ENCODE assay signal across 12 cellular contexts in the genomic region with DNA sequence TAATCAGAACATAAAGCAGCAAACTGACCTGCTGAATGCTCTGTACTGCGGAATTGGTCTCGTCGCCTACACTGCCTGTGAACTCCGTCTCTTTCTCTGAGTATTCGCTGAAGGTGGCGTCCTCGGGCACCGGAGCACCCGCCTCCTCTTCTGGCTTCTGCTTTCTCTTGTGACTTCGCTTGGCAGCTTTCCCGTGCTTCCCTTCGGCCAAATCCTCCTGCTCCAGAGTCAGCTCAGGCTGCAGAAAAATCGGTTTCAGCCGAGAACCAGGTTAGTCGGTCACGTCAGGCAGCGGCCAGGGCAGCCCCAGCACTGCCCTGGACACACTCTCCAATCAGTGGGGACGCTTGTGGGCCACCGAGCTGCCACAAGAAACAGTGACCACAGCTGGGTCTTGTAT. TPM values are rescaled to one million over a fixed set of nuclear protein-coding genes. Genes with fewer than 3 reads are reported as not detected.
A peak's percentile ranks its signal among the peaks of the same experiment; 100 is the strongest.
DNase-seq lines count a peak whose midpoint lies in the region; ATAC-seq and TF ChIP-seq lines count a peak whose summit lies in the region.
"Had no signal": no experiment of that assay in that cellular context is flagged by ENCODE, and none has a peak within 500 bp of the region (broad histone marks: within the 10 kb centered on the region; RNA-seq: fewer than 3 reads in every experiment).

No MANE protein-coding gene starts in this region.

- intact Hi-C loops in Right ventricle myocardium superior (cut with DNase I) (no loop called here), psoas muscle (cut with DNase I) (no loop called here)

- peak; percentile 85 for ATAC-seq in Right ventricle myocardium superior (ENCODE audit: poor library complexity)
- ATAC-seq in psoas muscle, result peak; percentile 69 to 90 (median 69)
- ATAC-seq in T-helper 17 cell, result no peak

- H3K4me1 ChIP-seq in psoas muscle, result peaks cover 12% of the 10 kb centered on the region
- H3K4me1 ChIP-seq in osteoblast (ENCODE audit: insufficient read depth, low read length), result no peaks in the 10 kb centered on the region

- H3K4me1 Mint-ChIP-seq in T-helper 17 cell, result peaks cover 2% of the 10 kb centered on the region

- in situ Hi-C loops in ACHN (cut with HindIII; ENCODE audit: low pct_ligation_motif_present, low pct_unique_long_range_greater_than_20kb, low sequenced_read_pairs), result no loop called here

- H3K27ac ChIP-seq in SK-N-MC (peak overlapping the region; percentile 48), psoas muscle (no peak overlapping the region), osteoblast (ENCODE audit: low read depth, low read length) (no peak overlapping the region)

- H3K4me2 ChIP-seq in osteoblast (ENCODE audit: insufficient read depth, low read length), result no peak overlapping the region

- H3K36me3 ChIP-seq in SK-N-MC (ENCODE audit: insufficient read depth, low read length) (peaks cover 24% of the 10 kb centered on the region), psoas muscle (ENCODE audit: insufficient read depth in 1 of 2, low read depth in 1 of 2) (peaks cover 0 to 42% of the 10 kb centered on the region in 2 donors), osteoblast (ENCODE audit: insufficient read depth, low read length) (peaks cover 31% of the 10 kb centered on the region)

- TF ChIP-seq CTCF in psoas muscle (IDR thresholded peaks at IDR 0.05) (no peak), osteoblast (IDR thresholded peaks at IDR 0.05; ENCODE audit: extremely low read depth, low read depth, low read length) (no peak)

- no peak overlapping the region for H3K4me3 Mint-ChIP-seq in T-helper 17 cell

- H3K27me3 ChIP-seq in psoas muscle (ENCODE audit: insufficient read depth in 3 of 3, low read length in 2 of 3) (no peaks in the 10 kb centered on the region), osteoblast (ENCODE audit: insufficient read depth, low read length) (no peaks in the 10 kb centered on the region)

- H3K36me3 Mint-ChIP-seq in T-helper 17 cell (ENCODE audit: low read depth), result no peaks in the 10 kb centered on the region

- DNase-seq in AG20443 (ENCODE audit: low spot score) (peak; percentile 68), SK-N-MC (ENCODE audit: low read depth, low spot score) (no peak), Right ventricle myocardium superior (peak; percentile 79), psoas muscle (peak; percentile 63 to 86), osteoblast (ENCODE audit: insufficient read length, low spot score, missing footprints) (no peak), T-helper 17 cell (no peak), ACHN (no peak), NCI-H345 treated with DMSO at 0.1 percent for 48 hours (lab: John Stamatoyannopoulos, UW; ENCODE audit: unreplicated experiment) (no peak)
- DNase-seq: activated T-cell treated with anti-CD3 and anti-CD28 coated beads, Interleukin-2, amount 50 U/mL, for 48 hours; NCI-H2029; stimulated activated CD4-positive, alpha-beta T cell treated with anti-CD3 and anti-CD28 coated beads, Interleukin-4, amount 100 ng/mL, for 24 hours had no signal

- H3K9ac ChIP-seq in SK-N-MC (ENCODE audit: insufficient read length), result peak overlapping the region; percentile 32

- H3K9me3 ChIP-seq in SK-N-MC (ENCODE audit: low read depth, low read length), result no peaks in the 10 kb centered on the region
- no peaks in the 10 kb centered on the region for H3K9me3 ChIP-seq in psoas muscle
- H3K9me3 ChIP-seq in osteoblast (ENCODE audit: low read depth, low read length), result no peaks in the 10 kb centered on the region
- no peaks in the 10 kb centered on the region for H3K9me3 ChIP-seq in T-helper 17 cell (ENCODE audit: control insufficient read depth, low read length, poor library complexity, severe bottlenecking)

- H3K27ac Mint-ChIP-seq in T-helper 17 cell, result no peak overlapping the region

- no peak overlapping the region for H2AFZ ChIP-seq in osteoblast (ENCODE audit: low read length)

- H4K20me1 ChIP-seq in osteoblast (ENCODE audit: insufficient read depth, low read length), result peaks cover 4% of the 10 kb centered on the region

- H3K4me3 ChIP-seq in SK-N-MC, result peak overlapping the region; percentile 15; the same call in 1 of the 2 replicates
- H3K4me3 ChIP-seq in psoas muscle, result peak overlapping the region; percentile 1
- no peak overlapping the region for H3K4me3 ChIP-seq in osteoblast (ENCODE audit: insufficient read depth, low read length)

- peaks cover 7% of the 10 kb centered on the region for H3K79me2 ChIP-seq in osteoblast (ENCODE audit: insufficient read depth, low read length)

- no peaks in the 10 kb centered on the region for H3K27me3 Mint-ChIP-seq in T-helper 17 cell

- 16 to 28% (median 17%) methylated on average over 19 of the region's 19 CpGs for WGBS in psoas muscle, 3 donors

RNA-seq across cellular contexts. Expression of a gene that starts 35.8 kb away (rescaled TPM):
- 0.08 TPM for total RNA-seq in Right ventricle myocardium superior
- total RNA-seq in psoas muscle, result not detected
- polyA plus RNA-seq in psoas muscle, result under 1 TPM in 1 of 3 donors, not detected in 2; 0.01 TPM
- total RNA-seq in osteoblast, result 0.29 and 2.2 TPM in 2 replicates
- total RNA-seq in T-helper 17 cell, result under 1 TPM; 0.37 to 0.50 TPM
- total RNA-seq: myocyte had no signal

Comparison
In these comparisons a context has a peak if more than half of its experiments do, and no peak if none do; other contexts are left out.
1. DNase-seq: peak in AG20443 (single experiment), Right ventricle myocardium superior (single experiment) and psoas muscle (2 of 2); none in SK-N-MC (single experiment), osteoblast (single experiment), T-helper 17 cell (0 of 3), ACHN (single experiment) and NCI-H345 treated with DMSO at 0.1 percent for 48 hours (single experiment).